In the genomic region with DNA sequence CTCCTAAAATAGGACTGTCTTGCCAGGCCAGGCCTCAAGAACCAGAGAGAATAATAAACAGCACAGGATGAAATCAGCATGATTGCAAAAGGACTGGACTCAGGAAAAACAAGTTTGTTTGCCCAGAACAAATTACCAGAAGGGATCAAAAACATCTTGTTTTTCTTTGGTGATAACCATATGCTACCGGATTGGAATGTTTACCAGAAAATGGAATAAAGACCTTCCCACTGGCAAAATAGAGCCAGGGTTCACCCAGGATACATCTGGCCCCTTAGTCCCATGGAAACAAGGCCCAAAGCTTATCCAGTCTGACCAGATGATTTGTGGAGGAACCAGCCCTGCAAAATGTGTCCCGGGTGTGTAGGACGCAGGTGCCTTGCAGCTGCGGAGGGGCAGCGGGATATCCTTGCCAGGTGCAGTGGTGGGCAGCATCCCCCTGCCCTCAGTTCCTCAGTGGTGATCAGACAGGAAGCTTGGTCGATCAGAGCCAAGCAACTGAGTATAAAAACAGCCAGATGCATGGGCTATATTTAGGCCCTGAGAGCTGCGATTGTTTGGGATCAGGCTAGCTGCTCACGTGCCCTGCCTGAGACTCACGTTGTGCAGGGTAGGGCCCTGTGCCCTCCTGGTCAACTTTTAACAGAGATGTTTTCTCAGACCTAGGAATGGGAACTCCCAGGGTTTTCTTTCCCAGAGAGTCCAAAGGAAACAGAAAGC, we compare ENCODE assay signal across 1 cellular context.
TF ChIP-seq lines count a peak whose summit lies in the region.

No MANE protein-coding gene starts in this region.

TF ChIP-seq in HepG2, 621 proteins besides CTCF, POLR2A, EP300 and RAD21 (continued from another document and continues in another):
- TF ChIP-seq, protein P1, sequence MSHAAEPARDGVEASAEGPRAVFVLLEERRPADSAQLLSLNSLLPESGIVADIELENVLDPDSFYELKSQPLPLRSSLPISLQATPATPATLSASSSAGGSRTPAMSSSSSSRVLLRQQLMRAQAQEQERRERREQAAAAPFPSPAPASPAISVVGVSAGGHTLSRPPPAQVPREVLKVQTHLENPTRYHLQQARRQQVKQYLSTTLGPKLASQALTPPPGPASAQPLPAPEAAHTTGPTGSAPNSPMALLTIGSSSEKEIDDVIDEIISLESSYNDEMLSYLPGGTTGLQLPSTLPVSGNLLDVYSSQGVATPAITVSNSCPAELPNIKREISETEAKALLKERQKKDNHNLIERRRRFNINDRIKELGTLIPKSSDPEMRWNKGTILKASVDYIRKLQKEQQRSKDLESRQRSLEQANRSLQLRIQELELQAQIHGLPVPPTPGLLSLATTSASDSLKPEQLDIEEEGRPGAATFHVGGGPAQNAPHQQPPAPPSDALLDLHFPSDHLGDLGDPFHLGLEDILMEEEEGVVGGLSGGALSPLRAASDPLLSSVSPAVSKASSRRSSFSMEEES (CRISPR knock-in tag; IDR thresholded peaks at IDR 0.05): peak; percentile 84
- TF ChIP-seq ZNF749 (CRISPR knock-in tag; IDR thresholded peaks at IDR 0.05; ENCODE audit: borderline replicate concordance) (peak; percentile 65; the same call in 1 of the 2 replicates), FLYWCH1 (CRISPR knock-in tag; IDR thresholded peaks at IDR 0.05) (no peak), ZNF891 (CRISPR knock-in tag; IDR thresholded peaks at IDR 0.05) (peak; percentile 70; the same call in 1 of the 2 replicates), ZNF570 (CRISPR knock-in tag; IDR thresholded peaks at IDR 0.05; ENCODE audit: borderline replicate concordance) (no peak), NFE2 (CRISPR knock-in tag; IDR thresholded peaks at IDR 0.05) (no peak), NAIF1 (CRISPR knock-in tag; IDR thresholded peaks at IDR 0.05; ENCODE audit: borderline replicate concordance) (0 out of 2 replicates have a peak, but pooled peaks have one; percentile 44), ZNF143 (CRISPR knock-in tag; IDR thresholded peaks at IDR 0.05) (no peak), ZBTB42 (CRISPR knock-in tag; IDR thresholded peaks at IDR 0.05) (0 out of 2 replicates have a peak, but pooled peaks have one; percentile 32), RAD51 (IDR thresholded peaks at IDR 0.05; ENCODE audit: borderline replicate concordance) (no peak), ZNF296 (CRISPR knock-in tag; conservative IDR thresholded peaks at IDR 0.05) (no peak), MAF1 (CRISPR knock-in tag; IDR thresholded peaks at IDR 0.05; ENCODE audit: borderline replicate concordance) (no peak), ZNF850 (CRISPR knock-in tag; conservative IDR thresholded peaks at IDR 0.05) (no peak), SP140L (CRISPR knock-in tag; IDR thresholded peaks at IDR 0.05; ENCODE audit: borderline replicate concordance) (peak; percentile 77; the same call in 1 of the 2 replicates), NONO (IDR thresholded peaks at IDR 0.05) (no peak), NONO (CRISPR knock-in tag; conservative IDR thresholded peaks at IDR 0.05) (peak; percentile 42; the same call in 1 of the 2 replicates), JARID2 (CRISPR knock-in tag; IDR thresholded peaks at IDR 0.05; ENCODE audit: insufficient replicate concordance) (peak; percentile 45), SNAPC2 (CRISPR knock-in tag; IDR thresholded peaks at IDR 0.05) (peak; percentile 24; the same call in 1 of the 2 replicates), ZNF614 (CRISPR knock-in tag; IDR thresholded peaks at IDR 0.05; ENCODE audit: borderline replicate concordance) (peak; percentile 29; the same call in 1 of the 2 replicates), ZNF292 (CRISPR knock-in tag; IDR thresholded peaks at IDR 0.05; ENCODE audit: borderline replicate concordance, low read depth) (0 out of 2 replicates have a peak, but pooled peaks have one; percentile 31), ZMYM3 (CRISPR knock-in tag; IDR thresholded peaks at IDR 0.05) (no peak), HOXA5 (CRISPR knock-in tag; IDR thresholded peaks at IDR 0.05) (peak; percentile 94), HNF1A (IDR thresholded peaks at IDR 0.05; ENCODE audit: low read depth) (peak; percentile 77; the same call in 1 of the 2 replicates), HNF1A (CRISPR knock-in tag; IDR thresholded peaks at IDR 0.05; ENCODE audit: borderline replicate concordance) (peak; percentile 61; the same call in 1 of the 2 replicates), ZSCAN20 (CRISPR knock-in tag; IDR thresholded peaks at IDR 0.05; ENCODE audit: borderline replicate concordance) (no peak), ZBTB38 (CRISPR knock-in tag; IDR thresholded peaks at IDR 0.05) (no peak), PRDM15 (CRISPR knock-in tag; IDR thresholded peaks at IDR 0.05) (no peak)
- TF ChIP-seq, protein P2, sequence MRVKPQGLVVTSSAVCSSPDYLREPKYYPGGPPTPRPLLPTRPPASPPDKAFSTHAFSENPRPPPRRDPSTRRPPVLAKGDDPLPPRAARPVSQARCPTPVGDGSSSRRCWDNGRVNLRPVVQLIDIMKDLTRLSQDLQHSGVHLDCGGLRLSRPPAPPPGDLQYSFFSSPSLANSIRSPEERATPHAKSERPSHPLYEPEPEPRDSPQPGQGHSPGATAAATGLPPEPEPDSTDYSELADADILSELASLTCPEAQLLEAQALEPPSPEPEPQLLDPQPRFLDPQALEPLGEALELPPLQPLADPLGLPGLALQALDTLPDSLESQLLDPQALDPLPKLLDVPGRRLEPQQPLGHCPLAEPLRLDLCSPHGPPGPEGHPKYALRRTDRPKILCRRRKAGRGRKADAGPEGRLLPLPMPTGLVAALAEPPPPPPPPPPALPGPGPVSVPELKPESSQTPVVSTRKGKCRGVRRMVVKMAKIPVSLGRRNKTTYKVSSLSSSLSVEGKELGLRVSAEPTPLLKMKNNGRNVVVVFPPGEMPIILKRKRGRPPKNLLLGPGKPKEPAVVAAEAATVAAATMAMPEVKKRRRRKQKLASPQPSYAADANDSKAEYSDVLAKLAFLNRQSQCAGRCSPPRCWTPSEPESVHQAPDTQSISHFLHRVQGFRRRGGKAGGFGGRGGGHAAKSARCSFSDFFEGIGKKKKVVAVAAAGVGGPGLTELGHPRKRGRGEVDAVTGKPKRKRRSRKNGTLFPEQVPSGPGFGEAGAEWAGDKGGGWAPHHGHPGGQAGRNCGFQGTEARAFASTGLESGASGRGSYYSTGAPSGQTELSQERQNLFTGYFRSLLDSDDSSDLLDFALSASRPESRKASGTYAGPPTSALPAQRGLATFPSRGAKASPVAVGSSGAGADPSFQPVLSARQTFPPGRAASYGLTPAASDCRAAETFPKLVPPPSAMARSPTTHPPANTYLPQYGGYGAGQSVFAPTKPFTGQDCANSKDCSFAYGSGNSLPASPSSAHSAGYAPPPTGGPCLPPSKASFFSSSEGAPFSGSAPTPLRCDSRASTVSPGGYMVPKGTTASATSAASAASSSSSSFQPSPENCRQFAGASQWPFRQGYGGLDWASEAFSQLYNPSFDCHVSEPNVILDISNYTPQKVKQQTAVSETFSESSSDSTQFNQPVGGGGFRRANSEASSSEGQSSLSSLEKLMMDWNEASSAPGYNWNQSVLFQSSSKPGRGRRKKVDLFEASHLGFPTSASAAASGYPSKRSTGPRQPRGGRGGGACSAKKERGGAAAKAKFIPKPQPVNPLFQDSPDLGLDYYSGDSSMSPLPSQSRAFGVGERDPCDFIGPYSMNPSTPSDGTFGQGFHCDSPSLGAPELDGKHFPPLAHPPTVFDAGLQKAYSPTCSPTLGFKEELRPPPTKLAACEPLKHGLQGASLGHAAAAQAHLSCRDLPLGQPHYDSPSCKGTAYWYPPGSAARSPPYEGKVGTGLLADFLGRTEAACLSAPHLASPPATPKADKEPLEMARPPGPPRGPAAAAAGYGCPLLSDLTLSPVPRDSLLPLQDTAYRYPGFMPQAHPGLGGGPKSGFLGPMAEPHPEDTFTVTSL (CRISPR knock-in tag; IDR thresholded peaks at IDR 0.05; ENCODE audit: borderline replicate concordance): peak; percentile 74; the same call in 1 of the 2 replicates
- TF ChIP-seq, protein P3, sequence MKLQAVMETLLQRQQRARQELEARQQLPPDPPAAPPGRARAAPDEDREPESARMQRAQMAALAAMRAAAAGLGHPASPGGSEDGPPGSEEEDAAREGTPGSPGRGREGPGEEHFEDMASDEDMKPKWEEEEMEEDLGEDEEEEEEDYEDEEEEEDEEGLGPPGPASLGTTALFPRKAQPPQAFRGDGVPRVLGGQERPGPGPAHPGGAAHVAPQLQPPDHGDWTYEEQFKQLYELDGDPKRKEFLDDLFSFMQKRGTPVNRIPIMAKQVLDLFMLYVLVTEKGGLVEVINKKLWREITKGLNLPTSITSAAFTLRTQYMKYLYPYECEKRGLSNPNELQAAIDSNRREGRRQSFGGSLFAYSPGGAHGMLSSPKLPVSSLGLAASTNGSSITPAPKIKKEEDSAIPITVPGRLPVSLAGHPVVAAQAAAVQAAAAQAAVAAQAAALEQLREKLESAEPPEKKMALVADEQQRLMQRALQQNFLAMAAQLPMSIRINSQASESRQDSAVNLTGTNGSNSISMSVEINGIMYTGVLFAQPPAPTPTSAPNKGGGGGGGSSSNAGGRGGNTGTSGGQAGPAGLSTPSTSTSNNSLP (IDR thresholded peaks at IDR 0.05; ENCODE audit: low read depth, low read length): peak; percentile 83
- TF ChIP-seq, protein P4, sequence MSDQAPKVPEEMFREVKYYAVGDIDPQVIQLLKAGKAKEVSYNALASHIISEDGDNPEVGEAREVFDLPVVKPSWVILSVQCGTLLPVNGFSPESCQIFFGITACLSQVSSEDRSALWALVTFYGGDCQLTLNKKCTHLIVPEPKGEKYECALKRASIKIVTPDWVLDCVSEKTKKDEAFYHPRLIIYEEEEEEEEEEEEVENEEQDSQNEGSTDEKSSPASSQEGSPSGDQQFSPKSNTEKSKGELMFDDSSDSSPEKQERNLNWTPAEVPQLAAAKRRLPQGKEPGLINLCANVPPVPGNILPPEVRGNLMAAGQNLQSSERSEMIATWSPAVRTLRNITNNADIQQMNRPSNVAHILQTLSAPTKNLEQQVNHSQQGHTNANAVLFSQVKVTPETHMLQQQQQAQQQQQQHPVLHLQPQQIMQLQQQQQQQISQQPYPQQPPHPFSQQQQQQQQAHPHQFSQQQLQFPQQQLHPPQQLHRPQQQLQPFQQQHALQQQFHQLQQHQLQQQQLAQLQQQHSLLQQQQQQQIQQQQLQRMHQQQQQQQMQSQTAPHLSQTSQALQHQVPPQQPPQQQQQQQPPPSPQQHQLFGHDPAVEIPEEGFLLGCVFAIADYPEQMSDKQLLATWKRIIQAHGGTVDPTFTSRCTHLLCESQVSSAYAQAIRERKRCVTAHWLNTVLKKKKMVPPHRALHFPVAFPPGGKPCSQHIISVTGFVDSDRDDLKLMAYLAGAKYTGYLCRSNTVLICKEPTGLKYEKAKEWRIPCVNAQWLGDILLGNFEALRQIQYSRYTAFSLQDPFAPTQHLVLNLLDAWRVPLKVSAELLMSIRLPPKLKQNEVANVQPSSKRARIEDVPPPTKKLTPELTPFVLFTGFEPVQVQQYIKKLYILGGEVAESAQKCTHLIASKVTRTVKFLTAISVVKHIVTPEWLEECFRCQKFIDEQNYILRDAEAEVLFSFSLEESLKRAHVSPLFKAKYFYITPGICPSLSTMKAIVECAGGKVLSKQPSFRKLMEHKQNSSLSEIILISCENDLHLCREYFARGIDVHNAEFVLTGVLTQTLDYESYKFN (CRISPR knock-in tag; conservative IDR thresholded peaks at IDR 0.05): peak; percentile 96
- TF ChIP-seq, protein P5, sequence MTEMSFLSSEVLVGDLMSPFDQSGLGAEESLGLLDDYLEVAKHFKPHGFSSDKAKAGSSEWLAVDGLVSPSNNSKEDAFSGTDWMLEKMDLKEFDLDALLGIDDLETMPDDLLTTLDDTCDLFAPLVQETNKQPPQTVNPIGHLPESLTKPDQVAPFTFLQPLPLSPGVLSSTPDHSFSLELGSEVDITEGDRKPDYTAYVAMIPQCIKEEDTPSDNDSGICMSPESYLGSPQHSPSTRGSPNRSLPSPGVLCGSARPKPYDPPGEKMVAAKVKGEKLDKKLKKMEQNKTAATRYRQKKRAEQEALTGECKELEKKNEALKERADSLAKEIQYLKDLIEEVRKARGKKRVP (CRISPR knock-in tag; IDR thresholded peaks at IDR 0.05): peak in 1 of 2 experiments; percentile 91; a peak in 2 of 4 replicates
